In genomic region chrX:19064175-19064574, GRCh38 we compare ENCODE assay signal across 18 cellular contexts. TPM values are rescaled to one million over a fixed set of nuclear protein-coding genes. Genes with fewer than 3 reads are reported as not detected.
DNase-seq lines count a peak whose midpoint lies in the region; ATAC-seq and TF ChIP-seq lines count a peak whose summit lies in the region.
"Had no signal": no experiment of that assay in that cellular context is flagged by ENCODE, and none has a peak within 500 bp of the region (broad histone marks: within the 10 kb centered on the region; RNA-seq: fewer than 3 reads in every experiment).

No MANE protein-coding gene starts in this region.

- H3K27me3 ChIP-seq in SK-N-SH (ENCODE audit: insufficient read depth) (no peaks in the 10 kb centered on the region), fibroblast of lung (ENCODE audit: control insufficient read depth, insufficient read depth, low read length) (no peaks in the 10 kb centered on the region), aorta (ENCODE audit: control insufficient read depth in 1 of 2, insufficient read depth in 2 of 2, low read length in 1 of 2) (no peaks in the 10 kb centered on the region)
- H3K27me3 ChIP-seq: thyroid gland had no signal

- no peak for TF ChIP-seq CTCF in SK-N-SH (IDR thresholded peaks at IDR 0.05)
- no peak for TF ChIP-seq CTCF in RWPE1 (conservative IDR thresholded peaks at IDR 0.05; ENCODE audit: low read depth)
- TF ChIP-seq CTCF in fibroblast of lung (conservative IDR thresholded peaks at IDR 0.05 in 1 of 2, IDR thresholded peaks at IDR 0.05 in 1 of 2; ENCODE audit: low read depth in 1 of 2, low read length in 2 of 2) = no peak

- H3K27ac ChIP-seq in SK-N-SH (ENCODE audit: low read depth in 2 of 2, low read length in 1 of 2) = no peak overlapping the region
- no peak overlapping the region for H3K27ac ChIP-seq in RWPE1
- H3K27ac ChIP-seq in fibroblast of lung (ENCODE audit: insufficient read depth, low read length) = no peak overlapping the region
- H3K27ac ChIP-seq in aorta (ENCODE audit: low read depth in 1 of 2, low read length in 2 of 2) = no peak overlapping the region
- H3K27ac ChIP-seq: 22Rv1, BLaER1, SK-N-MC, thyroid gland had no signal

- TF ChIP-seq EP300 in SK-N-SH (IDR thresholded peaks at IDR 0.05; ENCODE audit: borderline replicate concordance in 1 of 2, low read depth in 1 of 2, low read length in 1 of 2) = no peak

- ATAC-seq in SK-N-SH treated with all-trans-retinoic acid at 6 μM for 48 hours (peak; percentile 34; the same call in 2 of the 3 replicates), aorta (ENCODE audit: low FRiP score) (peak; percentile 41)
- ATAC-seq: mucosa of descending colon had no signal

- H3K36me3 ChIP-seq in SK-N-SH (replicated peaks in 1 of 2; ENCODE audit: control insufficient read depth in 1 of 2, insufficient read depth in 2 of 2, low read length in 1 of 2) (no peaks in the 10 kb centered on the region), fibroblast of lung (ENCODE audit: control insufficient read depth, insufficient read depth, low read length) (no peaks in the 10 kb centered on the region), aorta (ENCODE audit: control insufficient read depth in 1 of 2, insufficient read depth in 2 of 2, low read length in 1 of 2) (no peaks in the 10 kb centered on the region)
- H3K36me3 ChIP-seq: BLaER1, thyroid gland had no signal

- no peaks in the 10 kb centered on the region for H3K9me3 ChIP-seq in SK-N-SH
- H3K9me3 ChIP-seq in fibroblast of lung (ENCODE audit: control insufficient read depth, insufficient read depth, low read depth, low read length) = no peaks in the 10 kb centered on the region
- H3K9me3 ChIP-seq in aorta (ENCODE audit: control insufficient read depth, low read length) = no peaks in the 10 kb centered on the region
- H3K9me3 ChIP-seq: BLaER1, mucosa of descending colon, thyroid gland had no signal

- H3K4me1 ChIP-seq in SK-N-SH (ENCODE audit: control insufficient read depth in 1 of 2, insufficient read depth in 2 of 2, low read depth in 1 of 2, low read length in 1 of 2) (peaks cover 0 to 8% of the 10 kb centered on the region in 2 experiments; a peak in 1 of 4 replicates), fibroblast of lung (ENCODE audit: control insufficient read depth, extremely low read depth, insufficient read depth, low read length) (no peaks in the 10 kb centered on the region), aorta (ENCODE audit: control insufficient read depth in 1 of 2, insufficient read depth in 2 of 2, low read length in 2 of 2) (no peaks in the 10 kb centered on the region)
- H3K4me1 ChIP-seq: thyroid gland had no signal

- H3K9ac ChIP-seq in SK-N-SH (no peak overlapping the region), fibroblast of lung (ENCODE audit: insufficient read depth, low read length) (no peak overlapping the region)
- H3K9ac ChIP-seq: BLaER1 had no signal

- intact Hi-C loops in aorta (cut with DNase I) = no loop called here

- no peaks in the 10 kb centered on the region for H4K20me1 ChIP-seq in SK-N-SH (ENCODE audit: insufficient read depth)
- H4K20me1 ChIP-seq in fibroblast of lung (ENCODE audit: control insufficient read depth, extremely low read depth, insufficient read depth, low read length) = no peaks in the 10 kb centered on the region
- H4K20me1 ChIP-seq: BLaER1 had no signal

- H3K4me3 ChIP-seq in SK-N-SH (ENCODE audit: low read depth in 2 of 2, low read length in 1 of 2) (no peak overlapping the region), fibroblast of lung (replicated peaks in 1 of 4; ENCODE audit: control extremely low read depth in 1 of 4, insufficient read depth in 1 of 4, low read depth in 3 of 4, low read length in 4 of 4) (no peak overlapping the region), aorta (ENCODE audit: low read length in 2 of 2) (no peak overlapping the region)
- H3K4me3 ChIP-seq: BLaER1, mucosa of descending colon, SK-N-MC, thyroid gland had no signal

- H3K9me2 ChIP-seq in SK-N-SH = no peaks in the 10 kb centered on the region

- POLR2A ChIA-PET in SK-N-SH (lab: Yijun Ruan, JAX) (no interaction called here), RWPE1 (lab: Yijun Ruan, JAX; ENCODE audit: low non-redundant PET) (no interaction called here)

- CTCF ChIA-PET in SK-N-SH (lab: Yijun Ruan, JAX) (no interaction called here), RWPE1 (lab: Yijun Ruan, JAX) (interaction anchor here (0.6 kb wide), 1 partner anchor 164 kb away, joined by 4 read pairs; no protein-coding TSS in a partner anchor)

- H3K79me2 ChIP-seq in SK-N-SH (ENCODE audit: insufficient read depth) (no peaks in the 10 kb centered on the region), fibroblast of lung (ENCODE audit: control insufficient read depth, insufficient read depth, low read length) (no peaks in the 10 kb centered on the region)

- no peak overlapping the region for H3K4me2 ChIP-seq in SK-N-SH
- H3K4me2 ChIP-seq in fibroblast of lung (ENCODE audit: extremely low read depth, insufficient read depth, low read length) = no peak overlapping the region

- TF ChIP-seq RAD21 in SK-N-SH (IDR thresholded peaks at IDR 0.05; ENCODE audit: low read length) = no peak

- H2AFZ ChIP-seq in SK-N-SH (ENCODE audit: low read depth) (no peak overlapping the region), fibroblast of lung (ENCODE audit: low read length) (no peak overlapping the region)

- no peak for DNase-seq in SK-N-SH
- DNase-seq in RWPE1 (ENCODE audit: low spot score) = peak; percentile 64
- peak; percentile 18 to 60 for DNase-seq in fibroblast of lung (ENCODE audit: low read depth in 2 of 2)
- no peak for DNase-seq in aorta
- no peak for DNase-seq in activated effector memory CD4-positive, alpha-beta T cell treated with Interleukin-2 at 50 U/mL for 16 hours
- no peak for DNase-seq in NCI-H748 treated with DMSO at 0.1 percent for 48 hours (lab: John Stamatoyannopoulos, UW)
- DNase-seq in stimulated activated CD4-positive, alpha-beta T cell treated with anti-CD3 and anti-CD28 coated beads, Interleukin-15, amount 100 ng/mL, for 24 hours = no peak
- DNase-seq: DMS 273 treated with DMSO at 0.1 percent for 48 hours; effector memory CD4-positive, alpha-beta T cell; mucosa of descending colon; NCI-H1048; NCI-H526 treated with DMSO at 0.1 percent for 48 hours; stimulated activated naive CD4-positive, alpha-beta T cell; thyroid gland had no signal

- WGBS in SK-N-SH (ENCODE audit: low lambda C conversion rate) = 53% methylated on average over 3 of the region's 6 CpGs
- WGBS in aorta, 2 donors = 84 to 91% methylated on average over 6 of the region's 6 CpGs

- no peaks in the 10 kb centered on the region for H3F3A ChIP-seq in SK-N-SH (replicated peaks; ENCODE audit: insufficient read depth)

TF ChIP-seq in SK-N-SH treated with all-trans-retinoic acid at 6 μM for 48 hours, 23 proteins besides CTCF, POLR2A, EP300 and RAD21 (continues in another document):
- TF ChIP-seq CSDC2 (CRISPR knock-in tag; IDR thresholded peaks at IDR 0.05) (no peak), CSRNP3 (CRISPR knock-in tag; IDR thresholded peaks at IDR 0.05) (no peak), OSR1 (CRISPR knock-in tag; IDR thresholded peaks at IDR 0.05) (no peak), GLIS3 (CRISPR knock-in tag; IDR thresholded peaks at IDR 0.05) (no peak), TOX (CRISPR knock-in tag; IDR thresholded peaks at IDR 0.05; ENCODE audit: borderline replicate concordance) (no peak), ZNF70 (CRISPR knock-in tag; IDR thresholded peaks at IDR 0.05) (no peak), ZC3H10 (CRISPR knock-in tag; IDR thresholded peaks at IDR 0.05) (no peak)

TF ChIP-seq in SK-N-SH, 30 proteins besides CTCF, POLR2A, EP300 and RAD21 (continues in another document):
- TF ChIP-seq ZBTB33 (IDR thresholded peaks at IDR 0.05; ENCODE audit: borderline replicate concordance, low read depth) = no peak
- no peak for TF ChIP-seq PBX3 (IDR thresholded peaks at IDR 0.05)
- TF ChIP-seq IRF3 (IDR thresholded peaks at IDR 0.05; ENCODE audit: low read depth, low read length) = no peak

RNA-seq across cellular contexts. Expression of gene ADGRG2, which starts 58.1 kb away (rescaled TPM):
- polyA plus RNA-seq in SK-N-SH (2012; rRNA removed) (0.08 and 0.23 TPM in 2 replicates), fibroblast of lung (0.03 and 0.05 TPM in 2 replicates), aorta (under 1 TPM; 0.41 to 0.50 TPM)
- 0.19 and 0.22 TPM in 2 replicates for polyA plus RNA-seq in SK-N-SH (2012; cell fraction: cytosol; rRNA removed)
- polyA plus RNA-seq in SK-N-SH (2012; cell fraction: nucleus; rRNA removed) = 0.28 and 0.30 TPM in 2 replicates
- total RNA-seq in fibroblast of lung (under 0.01 TPM in 2 replicates), aorta (1 to 10 TPM; 1.7 to 4.3 TPM)
- 0.07 TPM in 2 replicates for polyA plus RNA-seq in fibroblast of lung (2012)
- not detected in 2 replicates for polyA minus RNA-seq in fibroblast of lung (ENCODE audit: low replicate concordance)

Comparison
In these comparisons a context has a peak if more than half of its experiments do, and no peak if none do; other contexts are left out.
1. DNase-seq: peak in RWPE1 (single experiment) and fibroblast of lung (2 of 2); none in SK-N-SH (single experiment), aorta (0 of 2), activated effector memory CD4-positive, alpha-beta T cell treated with Interleukin-2 at 50 U/mL for 16 hours (single experiment), NCI-H748 treated with DMSO at 0.1 percent for 48 hours (single experiment) and stimulated activated CD4-positive, alpha-beta T cell treated with anti-CD3 and anti-CD28 coated beads, Interleukin-15, amount 100 ng/mL, for 24 hours (single experiment).